Comparison of ENCODE assay signal across 9 cellular contexts in genomic region chr7:95045236-95045923, GRCh38.
DNase-seq lines count a peak whose midpoint lies in the region; ATAC-seq and TF ChIP-seq lines count a peak whose summit lies in the region.
"Had no signal": no experiment of that assay in that cellular context is flagged by ENCODE, and none has a peak within 500 bp of the region (broad histone marks: within the 10 kb centered on the region; RNA-seq: fewer than 3 reads in every experiment).

No MANE protein-coding gene starts in this region.

- no peak for ATAC-seq in activated naive CD8-positive, alpha-beta T cell treated with anti-CD3 and anti-CD28 coated beads, Interleukin-2, amount 50 U/mL, for 24 hours

- DNase-seq in Calu3 (peak; percentile 51), amniotic epithelial cell (ENCODE audit: low read depth) (peak; percentile 30), medulla oblongata (ENCODE audit: extremely low spot score) (peak; percentile 53), mesenteric fat pad (ENCODE audit: low spot score) (no peak), cerebellum (ENCODE audit: low spot score) (no peak)
- DNase-seq in activated naive CD8-positive, alpha-beta T cell treated with anti-CD3 and anti-CD28 coated beads, Interleukin-2, amount 50 U/mL, for 24 hours: no peak
- no peak for DNase-seq in stimulated activated naive CD4-positive, alpha-beta T cell (lab: John Stamatoyannopoulos, UW)
- DNase-seq: activated CD8-positive, alpha-beta memory T cell treated with anti-CD3 and anti-CD28 coated beads, Interleukin-2, amount 50 U/mL, for 4 hours had no signal

- no peak overlapping the region for H3K27ac Mint-ChIP-seq in Calu3 (ENCODE audit: unreplicated experiment)
- no peak overlapping the region for H3K27ac Mint-ChIP-seq in activated naive CD8-positive, alpha-beta T cell treated with anti-CD3 and anti-CD28 coated beads, Interleukin-2, amount 50 U/mL, for 24 hours

- H3K27me3 Mint-ChIP-seq in Calu3 (ENCODE audit: unreplicated experiment): no peaks in the 10 kb centered on the region
- no peaks in the 10 kb centered on the region for H3K27me3 Mint-ChIP-seq in activated naive CD8-positive, alpha-beta T cell treated with anti-CD3 and anti-CD28 coated beads, Interleukin-2, amount 50 U/mL, for 24 hours

- TF ChIP-seq RAD21 in Ishikawa (IDR thresholded peaks at IDR 0.05; ENCODE audit: low read depth): peak; percentile 60

- no TSS peak for BruUV-seq in Calu3 (replicated peaks; lab: Mats Ljungman, UMichigan)

- H3K9me3 Mint-ChIP-seq in Calu3 (ENCODE audit: low read depth, unreplicated experiment): no peaks in the 10 kb centered on the region
- no peaks in the 10 kb centered on the region for H3K9me3 Mint-ChIP-seq in activated naive CD8-positive, alpha-beta T cell treated with anti-CD3 and anti-CD28 coated beads, Interleukin-2, amount 50 U/mL, for 24 hours

- peak; percentile 31 for TF ChIP-seq CTCF in Calu3 (IDR thresholded peaks at IDR 0.05; ENCODE audit: unreplicated experiment)

- no peaks in the 10 kb centered on the region for H3K36me3 Mint-ChIP-seq in Calu3 (ENCODE audit: insufficient read depth, unreplicated experiment)
- H3K36me3 Mint-ChIP-seq in activated naive CD8-positive, alpha-beta T cell treated with anti-CD3 and anti-CD28 coated beads, Interleukin-2, amount 50 U/mL, for 24 hours (ENCODE audit: low read depth): no peaks in the 10 kb centered on the region

- no peak for TF ChIP-seq EP300 in Ishikawa (IDR thresholded peaks at IDR 0.05; ENCODE audit: borderline replicate concordance)

- H3K4me1 Mint-ChIP-seq in Calu3 (ENCODE audit: low read depth, unreplicated experiment): no peaks in the 10 kb centered on the region
- no peaks in the 10 kb centered on the region for H3K4me1 Mint-ChIP-seq in activated naive CD8-positive, alpha-beta T cell treated with anti-CD3 and anti-CD28 coated beads, Interleukin-2, amount 50 U/mL, for 24 hours

- CTCF ChIA-PET in Calu3 (lab: Charles Lee): no interaction called here

- no peak overlapping the region for H3K4me3 Mint-ChIP-seq in Calu3 (ENCODE audit: low read depth, unreplicated experiment)
- no peak overlapping the region for H3K4me3 Mint-ChIP-seq in activated naive CD8-positive, alpha-beta T cell treated with anti-CD3 and anti-CD28 coated beads, Interleukin-2, amount 50 U/mL, for 24 hours

- intact Hi-C loops in Calu3 (cut with micrococcal nuclease; ENCODE audit: unreplicated experiment): loop anchor here (1.0 to 10.0 kb wide), 3 partner anchors 391 to 758 kb away; partner anchors contain the start of gene SGCE

TF ChIP-seq in Ishikawa, 13 proteins besides CTCF, POLR2A, EP300 and RAD21:
- TF ChIP-seq TEAD4 (IDR thresholded peaks at IDR 0.05) (no peak), CREB1 (IDR thresholded peaks at IDR 0.05; ENCODE audit: low read depth) (no peak), ZBTB7A (IDR thresholded peaks at IDR 0.05; ENCODE audit: low read depth) (no peak), YY1 (IDR thresholded peaks at IDR 0.05; ENCODE audit: low read depth) (no peak), MAX (IDR thresholded peaks at IDR 0.05) (no peak), NFIC (IDR thresholded peaks at IDR 0.05) (no peak), REST (IDR thresholded peaks at IDR 0.05; ENCODE audit: low read depth) (no peak), FOXM1 (IDR thresholded peaks at IDR 0.05; ENCODE audit: borderline replicate concordance, low read depth) (no peak), CEBPB (IDR thresholded peaks at IDR 0.05) (no peak), EGR1 (IDR thresholded peaks at IDR 0.05) (no peak), USF1 (IDR thresholded peaks at IDR 0.05) (no peak), TCF12 (IDR thresholded peaks at IDR 0.05; ENCODE audit: low read depth) (no peak), TAF1 (IDR thresholded peaks at IDR 0.05; ENCODE audit: low read depth) (no peak)
TF ChIP-seq in Ishikawa: peak in this region for 0.

Comparison
In these comparisons a context has a peak if more than half of its experiments do, and no peak if none do; other contexts are left out.
1. DNase-seq: peak in Calu3 (single experiment), amniotic epithelial cell (single experiment) and medulla oblongata (single experiment); none in activated naive CD8-positive, alpha-beta T cell treated with anti-CD3 and anti-CD28 coated beads, Interleukin-2, amount 50 U/mL, for 24 hours (single experiment), mesenteric fat pad (single experiment), stimulated activated naive CD4-positive, alpha-beta T cell (0 of 6) and cerebellum (single experiment).